In genomic region chr9:19173598-19174125, GRCh38 we compare ENCODE assay signal across 8 cellular contexts. TPM values are rescaled to one million over a fixed set of nuclear protein-coding genes. Genes with fewer than 3 reads are reported as not detected.
DNase-seq lines count a peak whose midpoint lies in the region; ATAC-seq and TF ChIP-seq lines count a peak whose summit lies in the region.

No MANE protein-coding gene starts in this region.

- WGBS in gastroesophageal sphincter (ENCODE audit: low coverage in 1 of 2), 2 donors = 56 to 58% methylated on average over 2 to 4 of the region's 4 CpGs

- H3K27me3 ChIP-seq in gastroesophageal sphincter = no peaks in the 10 kb centered on the region

- no peak overlapping the region for H3K27ac ChIP-seq in gastroesophageal sphincter

- no peak for TF ChIP-seq POLR2A in gastroesophageal sphincter (IDR thresholded peaks at IDR 0.05)

- H3K4me1 ChIP-seq in gastroesophageal sphincter = peaks cover 0 to 10% (median 0%) of the 10 kb centered on the region in 3 donors

- peak; percentile 30 for DNase-seq in DMS79 treated with DMSO at 0.1 percent for 48 hours (lab: John Stamatoyannopoulos, UW)
- DNase-seq in H4 (ENCODE audit: low spot score) = no peak
- DNase-seq in activated CD4-positive, alpha-beta T cell treated with anti-CD3 and anti-CD28 coated beads, Interleukin-2, amount 50 U/mL, for 48 hours = no peak
- no peak for DNase-seq in germinal center (ENCODE audit: low spot score)

- no peak for TF ChIP-seq EP300 in gastroesophageal sphincter (IDR thresholded peaks at IDR 0.05)

- H3K9me3 ChIP-seq in gastroesophageal sphincter = no peaks in the 10 kb centered on the region

- H3K36me3 ChIP-seq in gastroesophageal sphincter = no peaks in the 10 kb centered on the region

- ATAC-seq in GM21381 (IDR thresholded peaks at IDR 0.05; ENCODE audit: unreplicated experiment) (peak; percentile 28), HG03354 (IDR thresholded peaks at IDR 0.05; ENCODE audit: poor library complexity, severe bottlenecking, unreplicated experiment) (peak; percentile 38), gastroesophageal sphincter (peak; percentile 24), GM19467 (IDR thresholded peaks at IDR 0.05; ENCODE audit: unreplicated experiment) (no peak)

- TF ChIP-seq CTCF in gastroesophageal sphincter (IDR thresholded peaks at IDR 0.05) = no peak

- H3K4me3 ChIP-seq in gastroesophageal sphincter = no peak overlapping the region

RNA-seq across cellular contexts. Expression of gene PLIN2, which starts 46.4 kb away (rescaled TPM):
- total RNA-seq in gastroesophageal sphincter = 100 to 1,000 TPM in 2 of 4 donors, 10 to 100 TPM in 2; 39.5 to 123 (median 80.7) TPM
- 24.4 and 24.9 TPM in 2 replicates for total RNA-seq in H4 (2014; rRNA removed; shearing (Covaris generic))

RNA-seq across cellular contexts. Expression of gene DENND4C, which starts 56.8 kb away (rescaled TPM):
- 100 to 1,000 TPM in 1 of 4 donors, 10 to 100 TPM in 3; 72.9 to 117 (median 81.9) TPM for total RNA-seq in gastroesophageal sphincter
- total RNA-seq in H4 (2014; rRNA removed; shearing (Covaris generic)) = 16.5 and 19.3 TPM in 2 replicates
